In the genomic region with DNA sequence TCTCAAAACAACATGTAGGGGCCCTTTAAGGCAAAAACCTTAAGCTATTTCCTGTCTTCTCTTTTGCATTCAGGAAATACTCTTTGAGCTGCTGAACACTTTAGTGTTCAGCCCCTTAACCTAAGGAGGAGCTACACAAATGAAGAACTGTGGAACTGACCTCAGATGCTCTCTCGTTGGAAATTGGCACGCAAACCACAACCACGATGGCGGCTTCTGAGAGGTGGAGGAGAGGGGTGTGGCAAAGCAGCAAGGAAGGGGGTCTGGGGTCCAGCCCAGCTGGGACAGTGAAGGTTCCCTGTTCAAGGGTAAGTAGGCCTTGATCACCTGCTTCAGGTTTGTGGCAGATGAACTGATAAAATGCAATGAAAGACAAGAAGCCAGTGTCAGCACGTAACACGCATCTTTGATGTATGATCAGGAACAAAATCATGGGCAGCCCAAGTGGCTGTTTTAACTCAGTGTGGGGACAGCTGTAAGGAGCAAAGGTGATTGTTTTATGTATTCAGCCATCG, we compare ENCODE assay signal across 9 cellular contexts.
DNase-seq lines count a peak whose midpoint lies in the region; ATAC-seq and TF ChIP-seq lines count a peak whose summit lies in the region.
"Had no signal": no experiment of that assay in that cellular context is flagged by ENCODE, and none has a peak within 500 bp of the region (broad histone marks: within the 10 kb centered on the region; RNA-seq: fewer than 3 reads in every experiment).

No MANE protein-coding gene starts in this region.

- H3K4me1 ChIP-seq in body of pancreas: no peaks in the 10 kb centered on the region

- peaks cover 15% of the 10 kb centered on the region for H3K9me3 Mint-ChIP-seq in progenitor cell of endocrine pancreas (ENCODE audit: low read depth)

- H3K4me1 Mint-ChIP-seq in progenitor cell of endocrine pancreas (ENCODE audit: low read depth): no peaks in the 10 kb centered on the region

- H3K36me3 Mint-ChIP-seq in progenitor cell of endocrine pancreas (ENCODE audit: insufficient read depth): peaks cover 5% of the 10 kb centered on the region

- no peaks in the 10 kb centered on the region for H3K27me3 ChIP-seq in body of pancreas

- H3K27me3 Mint-ChIP-seq in progenitor cell of endocrine pancreas: peaks cover 8% of the 10 kb centered on the region

- no peak overlapping the region for H3K27ac ChIP-seq in body of pancreas

- peaks cover 0 to 8% (median 0%) of the 10 kb centered on the region in 3 donors for H3K9me3 ChIP-seq in body of pancreas

- intact Hi-C loops in body of pancreas (cut with DNase I): no loop called here

- 70 to 75% methylated on average over 7 of the region's 7 CpGs for WGBS in body of pancreas, 2 donors

- peak; percentile 35 to 36 for DNase-seq in activated T-helper 1 cell treated with anti-CD3 and anti-CD28 coated beads, Interleukin-2, amount 50 U/mL, for 16 hours (ENCODE audit: low read depth in 1 of 2, low spot score in 1 of 2)
- peak; percentile 57 to 62 for DNase-seq in stimulated activated CD4-positive, alpha-beta T cell treated with anti-CD3 and anti-CD28 coated beads, Interleukin-2, amount 100 ng/mL, for 24 hours
- DNase-seq in body of pancreas: no peak
- no peak for DNase-seq in progenitor cell of endocrine pancreas (ENCODE audit: low spot score, unreplicated experiment)
- DNase-seq: DMS79 had no signal

- H3K36me3 ChIP-seq in body of pancreas (replicated peaks in 1 of 2; ENCODE audit: insufficient read depth in 1 of 2, low read depth in 2 of 2): no peaks in the 10 kb centered on the region

- TF ChIP-seq CTCF in body of pancreas (IDR thresholded peaks at IDR 0.05) (no peak), progenitor cell of endocrine pancreas (IDR thresholded peaks at IDR 0.05; ENCODE audit: unreplicated experiment) (no peak)

- H3K4me3 ChIP-seq in GM08714 (ENCODE audit: low read length) (peak overlapping the region; percentile 44; the same call in 1 of the 2 replicates), body of pancreas (no peak overlapping the region)

- TF ChIP-seq POLR2A in Raji (IDR thresholded peaks at IDR 0.05; ENCODE audit: insufficient read depth, low read depth, low read length) (peak; percentile 56; the same call in 1 of the 2 replicates), body of pancreas (IDR thresholded peaks at IDR 0.05) (no peak)

- no peak overlapping the region for H3K4me3 Mint-ChIP-seq in progenitor cell of endocrine pancreas (ENCODE audit: low read depth)

- ATAC-seq in body of pancreas (no peak), HG02623 (IDR thresholded peaks at IDR 0.05; ENCODE audit: unreplicated experiment) (no peak), GM18870 (IDR thresholded peaks at IDR 0.05; ENCODE audit: unreplicated experiment) (no peak)

- H3K27ac Mint-ChIP-seq in progenitor cell of endocrine pancreas: no peak overlapping the region

Comparison
In these comparisons a context has a peak if more than half of its experiments do, and no peak if none do; other contexts are left out.
1. DNase-seq: peak in activated T-helper 1 cell treated with anti-CD3 and anti-CD28 coated beads, Interleukin-2, amount 50 U/mL, for 16 hours (2 of 2) and stimulated activated CD4-positive, alpha-beta T cell treated with anti-CD3 and anti-CD28 coated beads, Interleukin-2, amount 100 ng/mL, for 24 hours (2 of 2); none in body of pancreas (0 of 4) and progenitor cell of endocrine pancreas (single experiment).